8 cellular contexts compared by ENCODE assay signal in the genomic region with DNA sequence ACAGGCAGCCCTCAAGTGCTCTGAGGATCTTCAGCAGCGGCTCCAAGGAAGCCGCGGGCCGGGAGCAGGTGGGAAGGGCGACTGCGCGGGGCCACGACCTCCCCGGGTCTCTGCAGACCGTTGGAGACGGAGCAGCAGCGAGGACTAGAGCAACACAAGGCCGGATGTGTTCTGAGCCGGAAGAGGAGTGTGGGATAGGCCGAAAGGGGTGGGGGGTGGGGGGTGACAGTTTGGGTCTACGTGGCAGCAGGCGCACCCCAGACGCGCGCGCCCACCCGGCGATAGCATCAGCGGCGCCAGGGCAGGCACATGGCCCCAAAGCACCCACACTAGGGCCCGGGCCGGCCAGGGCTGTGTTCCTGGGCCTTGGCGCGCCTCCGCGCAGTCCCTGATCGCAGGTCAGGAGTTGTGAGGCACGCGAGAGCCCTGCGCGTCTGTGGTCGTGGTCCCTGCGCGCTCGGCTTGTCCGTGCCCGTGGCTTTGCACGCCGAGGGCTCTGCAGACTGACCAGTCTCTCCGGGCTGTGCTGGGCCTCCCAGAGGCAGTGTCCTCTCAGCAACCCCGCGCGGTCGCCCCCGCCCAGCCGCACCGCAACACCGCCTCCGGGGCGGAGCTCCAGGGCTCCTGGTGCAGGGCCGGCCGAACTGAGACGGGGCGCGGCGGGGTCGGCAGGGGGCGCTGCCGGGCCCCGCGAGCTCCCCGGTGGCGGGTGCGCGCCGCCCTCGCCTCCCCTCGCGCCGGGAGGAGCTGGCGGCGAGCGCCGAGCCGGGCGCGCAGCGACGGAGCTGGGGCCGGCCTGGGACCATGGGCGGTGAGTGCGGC. TPM values are rescaled to one million over a fixed set of nuclear protein-coding genes. Genes with fewer than 3 reads are reported as not detected.
DNase-seq lines count a peak whose midpoint lies in the region; ATAC-seq, FAIRE-seq and TF ChIP-seq lines count a peak whose summit lies in the region.

PXYLP1 (plus strand) TSS at position 725 of the 822 bp plus-strand sequence. CDS start 28,351 bp downstream, outside the sequence.

- H2AFZ ChIP-seq in endothelial cell of umbilical vein (ENCODE audit: low read depth, low read length): peak within 1 kb of the TSS; percentile 100

- BruUV-seq in Caco-2 (replicated peaks; lab: Mats Ljungman, UMichigan) (no TSS peak), endothelial cell of umbilical vein (replicated peaks; lab: Mats Ljungman, UMichigan) (no TSS peak)

- TF ChIP-seq CTCF in Caco-2 (IDR thresholded peaks at IDR 0.05; ENCODE audit: insufficient read depth in 1 of 2, low read depth in 1 of 2, low read length in 1 of 2, severe bottlenecking in 1 of 2, unreplicated experiment in 1 of 2) (peak; percentile 26 to 56), HL-60 (IDR thresholded peaks at IDR 0.05; ENCODE audit: insufficient read depth, low read length) (peak; percentile 17), endothelial cell of umbilical vein (IDR thresholded peaks at IDR 0.05; ENCODE audit: extremely low read depth in 1 of 2, insufficient read depth in 1 of 2, low read depth in 1 of 2, low read length in 2 of 2) (peak; percentile 63 to 77), mucosa of descending colon (IDR thresholded peaks at IDR 0.05) (peak; percentile 88)

- peak; percentile 61 for TF ChIP-seq POLR2A in endothelial cell of umbilical vein (IDR thresholded peaks at IDR 0.05; ENCODE audit: low read depth, low read length)

- H3K4me3 Mint-ChIP-seq in Caco-2 (ENCODE audit: unreplicated experiment): peak within 1 kb of the TSS; percentile 84

- H3K79me2 ChIP-seq in endothelial cell of umbilical vein (ENCODE audit: control insufficient read depth, insufficient read depth, low read length): no peaks in the 10 kb centered on the region

- no peaks in the 10 kb centered on the region for H3K27me3 ChIP-seq in Caco-2 (replicated peaks; ENCODE audit: control insufficient read depth, insufficient read depth, low read length)
- peaks cover 19% of the 10 kb centered on the region for H3K27me3 ChIP-seq in HL-60 (ENCODE audit: insufficient read depth, poor library complexity, severe bottlenecking)
- peaks cover 11 to 31% of the 10 kb centered on the region in 2 experiments for H3K27me3 ChIP-seq in endothelial cell of umbilical vein (ENCODE audit: control insufficient read depth in 2 of 2, insufficient read depth in 2 of 2, low read length in 2 of 2)

- ATAC-seq in GM19463 (IDR thresholded peaks at IDR 0.05; ENCODE audit: unreplicated experiment) (peak; percentile 96), mucosa of descending colon (peak; percentile 96)

- H4K20me1 ChIP-seq in endothelial cell of umbilical vein (replicated peaks; ENCODE audit: control insufficient read depth, extremely low read depth, insufficient read depth, low read length): no peaks in the 10 kb centered on the region

- no peaks in the 10 kb centered on the region for H3K9me3 Mint-ChIP-seq in Caco-2 (ENCODE audit: unreplicated experiment)

- DNase-seq in Caco-2 (peak; percentile 91 to 96), HL-60 (ENCODE audit: low read depth in 1 of 2, low spot score in 1 of 2) (peak; percentile 59 to 77), NOMO-1 (lab: John Stamatoyannopoulos, UW; ENCODE audit: unreplicated experiment in 2 of 2) (peak; percentile 88 to 95), endothelial cell of umbilical vein (ENCODE audit: low read depth, low spot score) (peak; percentile 83), mucosa of descending colon (peak; percentile 96 to 97 (median 96))
- peak; percentile 59 for DNase-seq in activated CD8-positive, alpha-beta memory T cell treated with anti-CD3 and anti-CD28 coated beads, Interleukin-2, amount 50 U/mL, for 24 hours (ENCODE audit: extremely low read depth)
- DNase-seq in stimulated activated CD8-positive, alpha-beta memory T cell treated with anti-CD3 and anti-CD28 coated beads, Interleukin-4, amount 100 ng/mL, for 24 hours (ENCODE audit: low read depth): peak; percentile 88

- peaks cover 11% of the 10 kb centered on the region for H3K36me3 Mint-ChIP-seq in Caco-2 (ENCODE audit: insufficient read depth, unreplicated experiment)

- H3K4me2 ChIP-seq in endothelial cell of umbilical vein (ENCODE audit: insufficient read depth, low read length): peak within 1 kb of the TSS; percentile 90

- no peaks in the 10 kb centered on the region for H3K9me1 ChIP-seq in endothelial cell of umbilical vein (replicated peaks; ENCODE audit: control insufficient read depth, extremely low read depth, insufficient read depth, low read length)

- peak within 1 kb of the TSS; percentile 67 for H3K27ac ChIP-seq in HL-60 (replicated peaks)
- no peak within 1 kb of the TSS for H3K27ac ChIP-seq in endothelial cell of umbilical vein (ENCODE audit: insufficient read depth, low read depth, low read length)

- POLR2A ChIA-PET in Caco-2 (lab: Charles Lee) (interaction anchor here (0.6 to 1.2 kb wide), 5 partner anchors 48 to 646 kb away, joined by 3 to 8 read pairs (median 3); no protein-coding TSS in a partner anchor), endothelial cell of umbilical vein (lab: Charles Lee) (interaction anchor here (0.6 kb wide), 1 partner anchor 81 kb away, joined by 3 read pairs; no protein-coding TSS in a partner anchor)

- peaks cover 44% of the 10 kb centered on the region for H3K4me1 Mint-ChIP-seq in Caco-2 (ENCODE audit: low read depth, unreplicated experiment)

- FAIRE-seq in endothelial cell of umbilical vein (lab: Jason Lieb, UNC): peak; percentile 80

- H3K27me3 Mint-ChIP-seq in Caco-2 (ENCODE audit: insufficient read depth, unreplicated experiment): no peaks in the 10 kb centered on the region

- CTCF ChIA-PET in Caco-2 (lab: Charles Lee) (interaction anchor here (0.6 to 1.9 kb wide), 22 partner anchors 8 to 256 kb away, joined by 3 to 11 read pairs (median 4); partner anchors contain the start of gene RASA2), endothelial cell of umbilical vein (lab: Charles Lee) (interaction anchor here (0.6 to 1.9 kb wide), 32 partner anchors 8 to 233 kb away, joined by 3 to 23 read pairs (median 4); no protein-coding TSS in a partner anchor)

- H3K36me3 ChIP-seq in Caco-2 (ENCODE audit: control insufficient read depth, insufficient read depth, low read length) (no peaks in the 10 kb centered on the region), endothelial cell of umbilical vein (ENCODE audit: control insufficient read depth in 2 of 2, extremely low read depth in 1 of 2, insufficient read depth in 2 of 2, low read length in 2 of 2) (no peaks in the 10 kb centered on the region), mucosa of descending colon (ENCODE audit: low read depth) (no peaks in the 10 kb centered on the region)

- dilution Hi-C loops in endothelial cell of umbilical vein (cut with MboI; ENCODE audit: extremely low pct_ligation_motif_present, low sequenced_read_pairs): no loop called here

- H3K4me3 ChIP-seq in Caco-2 (ENCODE audit: low read depth, low read length) (peak within 1 kb of the TSS; percentile 80), HL-60 (replicated peaks; ENCODE audit: insufficient read depth, low read length) (peak within 1 kb of the TSS; percentile 51), endothelial cell of umbilical vein (replicated peaks in 1 of 3; ENCODE audit: insufficient read depth in 1 of 3, low read depth in 1 of 3, low read length in 3 of 3) (peak within 1 kb of the TSS; percentile 65 to 75 (median 72)), mucosa of descending colon (peak within 1 kb of the TSS; percentile 33)

- H3K4me1 ChIP-seq in Caco-2 (peaks cover 38% of the 10 kb centered on the region), endothelial cell of umbilical vein (ENCODE audit: control insufficient read depth, extremely low read depth, insufficient read depth, low read length) (peaks cover 8% of the 10 kb centered on the region), mucosa of descending colon (ENCODE audit: low read depth) (no peaks in the 10 kb centered on the region)

- intact Hi-C loops in Caco-2 (cut with micrococcal nuclease; ENCODE audit: unreplicated experiment): loop anchor here (1.0 kb wide), 1 partner anchor 48 kb away; no protein-coding TSS in a partner anchor
- intact Hi-C loops in endothelial cell of umbilical vein (cut with micrococcal nuclease): loop anchor here (1.0 kb wide), 3 partner anchors 25 to 221 kb away; no protein-coding TSS in a partner anchor
- intact Hi-C loops in mucosa of descending colon (cut with DNase I, micrococcal nuclease): no loop called here

- H3K9me3 ChIP-seq in Caco-2 (no peaks in the 10 kb centered on the region), endothelial cell of umbilical vein (replicated peaks; ENCODE audit: control insufficient read depth, insufficient read depth, low read length) (no peaks in the 10 kb centered on the region), mucosa of descending colon (no peaks in the 10 kb centered on the region)

- peak within 1 kb of the TSS; percentile 15 for H3K27ac Mint-ChIP-seq in Caco-2 (ENCODE audit: unreplicated experiment)

- peak within 1 kb of the TSS; percentile 62 for H3K9ac ChIP-seq in endothelial cell of umbilical vein (replicated peaks; ENCODE audit: extremely low read depth, insufficient read depth, low read length)

TF ChIP-seq in endothelial cell of umbilical vein, 7 proteins besides CTCF, POLR2A, EP300 and RAD21:
- TF ChIP-seq MYC (IDR thresholded peaks at IDR 0.05; ENCODE audit: low read depth, low read length) (no peak), POLR2AphosphoS5 (IDR thresholded peaks at IDR 0.05; ENCODE audit: insufficient read depth, low read depth, low read length) (peak; percentile 77), JUN (IDR thresholded peaks at IDR 0.05; ENCODE audit: borderline replicate concordance, insufficient read depth, insufficient read length, low read depth) (no peak)
- TF ChIP-seq, protein P1, sequence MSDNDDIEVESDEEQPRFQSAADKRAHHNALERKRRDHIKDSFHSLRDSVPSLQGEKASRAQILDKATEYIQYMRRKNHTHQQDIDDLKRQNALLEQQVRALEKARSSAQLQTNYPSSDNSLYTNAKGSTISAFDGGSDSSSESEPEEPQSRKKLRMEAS (IDR thresholded peaks at IDR 0.05; ENCODE audit: insufficient read depth, insufficient read length): no peak

RNA-seq across cellular contexts. Expression of gene PXYLP1, which starts in this region (rescaled TPM):
- total RNA-seq in Caco-2 (2022) (22.8 and 24.6 TPM in 2 replicates), endothelial cell of umbilical vein (0.88 and 1.7 TPM in 2 replicates), mucosa of descending colon (10 to 100 TPM in 2 of 3 donors, 1 to 10 TPM in 1; 9.9 to 13.7 (median 10.5) TPM)
- 0.84 and 1.5 TPM in 2 replicates for polyA plus RNA-seq in endothelial cell of umbilical vein
- 0.75 and 0.79 TPM in 2 replicates for polyA plus RNA-seq in endothelial cell of umbilical vein (2011; cell fraction: cytosol; rRNA removed)
- polyA plus RNA-seq in endothelial cell of umbilical vein (2011; cell fraction: nucleus; rRNA removed): 2.9 and 3.0 TPM in 2 replicates
- 1.7 and 1.9 TPM in 2 replicates for polyA plus RNA-seq in endothelial cell of umbilical vein (2012)
- 1.9 and 3.2 TPM in 2 replicates for polyA minus RNA-seq in endothelial cell of umbilical vein
- polyA minus RNA-seq in endothelial cell of umbilical vein (2011; cell fraction: cytosol; rRNA and poly(A)+ RNA removed): 0.72 TPM
- 1.7 and 3.5 TPM in 2 replicates for polyA minus RNA-seq in endothelial cell of umbilical vein (2011; cell fraction: nucleus; rRNA and poly(A)+ RNA removed)

Comparison
In these comparisons a context has a peak if more than half of its experiments do, and no peak if none do; other contexts are left out.
1. CTCF ChIP-seq: peak in every context shown above with its lines; median percentile 88 in mucosa of descending colon; 70 in endothelial cell of umbilical vein; 41 in Caco-2; 17 in HL-60.
2. intact Hi-C loops: an anchor here in Caco-2 (1.0 kb wide) and endothelial cell of umbilical vein (1.0 kb wide); none called in mucosa of descending colon.